ENCODE assay signal across 26 cellular contexts in genomic region chr9:132370592-132370991, GRCh38. TPM values are rescaled to one million over a fixed set of nuclear protein-coding genes. Genes with fewer than 3 reads are reported as not detected.
"Had no signal": no experiment of that assay in that cellular context is flagged by ENCODE, and none has a peak within 500 bp of the region (broad histone marks: within the 10 kb centered on the region; RNA-seq: fewer than 3 reads in every experiment).

No MANE protein-coding gene starts in this region.

- H3K27ac ChIP-seq: esophagus squamous epithelium, neural progenitor cell, pancreas, prostate gland, right lobe of liver, testis, tibial nerve, upper lobe of right lung, vagina had no signal

- DNase-seq: cortex of kidney; effector memory CD4-positive, alpha-beta T cell; esophagus squamous epithelium; foreskin fibroblast; immature natural killer cell; left ventricle myocardium superior; mesenchymal stem cell; midbrain; occipital lobe; pancreas; retina; stimulated activated CD4-positive, alpha-beta T cell treated with anti-CD3 and anti-CD28 coated beads, Interleukin-4, amount 100 ng/mL, for 1 hour; stimulated activated CD8-positive, alpha-beta memory T cell treated with anti-CD3 and anti-CD28 coated beads, Interleukin-4, amount 100 ng/mL, for 48 hours; testis; upper lobe of right lung had no signal

- H3K27ac Mint-ChIP-seq: stimulated activated naive CD8-positive, alpha-beta T cell treated with anti-CD3 and anti-CD28 coated beads, Interleukin-15, Interleukin-2, amounts not matched to agents 100 ng/mL and 50 ng/mL, for 24 hours had no signal

- H3K4me3 Mint-ChIP-seq: immature natural killer cell; natural killer cell treated with Interleukin-12 subunit alpha and Interleukin-12 subunit beta and Interleukin-15 and Interleukin-18, amount 100 ng/mL, for 72 hours; neural progenitor cell; stimulated activated effector memory CD8-positive, alpha-beta T cell treated with anti-CD3 and anti-CD28 coated beads, Interleukin-12 subunit alpha, Interleukin-12 subunit beta, amount 100 ng/mL, for 72 hours; stimulated activated naive CD8-positive, alpha-beta T cell treated with anti-CD3 and anti-CD28 coated beads, Interleukin-15, Interleukin-2, amounts not matched to agents 100 ng/mL and 50 ng/mL, for 24 hours had no signal

- H3K27me3 Mint-ChIP-seq: natural killer cell treated with Interleukin-12 subunit alpha and Interleukin-12 subunit beta and Interleukin-15 and Interleukin-18, amount 100 ng/mL, for 72 hours; stimulated activated naive CD8-positive, alpha-beta T cell treated with anti-CD3 and anti-CD28 coated beads, Interleukin-15, Interleukin-2, amounts not matched to agents 100 ng/mL and 50 ng/mL, for 24 hours had no signal

- ATAC-seq: left ventricle myocardium superior; natural killer cell treated with Interleukin-12 subunit alpha and Interleukin-12 subunit beta and Interleukin-15 and Interleukin-18, amount 100 ng/mL, for 72 hours; pancreas; right lobe of liver; stimulated activated effector memory CD8-positive, alpha-beta T cell treated with anti-CD3 and anti-CD28 coated beads, Interleukin-12 subunit alpha, Interleukin-12 subunit beta, amount 100 ng/mL, for 72 hours; upper lobe of right lung had no signal

- H3K36me3 Mint-ChIP-seq: natural killer cell treated with Interleukin-12 subunit alpha and Interleukin-12 subunit beta and Interleukin-15 and Interleukin-18, amount 100 ng/mL, for 72 hours; neural progenitor cell; stimulated activated effector memory CD8-positive, alpha-beta T cell treated with anti-CD3 and anti-CD28 coated beads, Interleukin-12 subunit alpha, Interleukin-12 subunit beta, amount 100 ng/mL, for 72 hours had no signal

- H3K9me3 ChIP-seq: esophagus squamous epithelium, pancreas, prostate gland, right lobe of liver, testis, tibial nerve, upper lobe of right lung, vagina had no signal

- H3K36me3 ChIP-seq: neural progenitor cell, pancreas, prostate gland, right lobe of liver had no signal

- H3K27me3 ChIP-seq: esophagus squamous epithelium, neural progenitor cell, pancreas, right lobe of liver, testis, tibial nerve, upper lobe of right lung, vagina had no signal

- H3K4me3 ChIP-seq: esophagus squamous epithelium, lung, neural progenitor cell, pancreas, prostate gland, right lobe of liver, testis, tibial nerve, upper lobe of right lung, vagina had no signal

- H3K9me3 Mint-ChIP-seq: immature natural killer cell; natural killer cell treated with Interleukin-12 subunit alpha and Interleukin-12 subunit beta and Interleukin-15 and Interleukin-18, amount 100 ng/mL, for 72 hours; neural progenitor cell; stimulated activated effector memory CD8-positive, alpha-beta T cell treated with anti-CD3 and anti-CD28 coated beads, Interleukin-12 subunit alpha, Interleukin-12 subunit beta, amount 100 ng/mL, for 72 hours; stimulated activated naive CD8-positive, alpha-beta T cell treated with anti-CD3 and anti-CD28 coated beads, Interleukin-15, Interleukin-2, amounts not matched to agents 100 ng/mL and 50 ng/mL, for 24 hours had no signal

RNA-seq across cellular contexts. Expression of gene CFAP77, which starts 39.4 kb away (rescaled TPM):
- total RNA-seq: epithelial cell of proximal tubule; esophagus squamous epithelium; natural killer cell treated with Interleukin-12 subunit alpha and Interleukin-12 subunit beta and Interleukin-15 and Interleukin-18, amount 100 ng/mL, for 72 hours; occipital lobe; pancreas; right lobe of liver; subcutaneous adipose tissue; upper lobe of right lung; vagina had no signal
